Comparison of ENCODE assay signal across 9 cellular contexts in genomic region chr7:3380034-3380433, GRCh38.
"Had no signal": no experiment of that assay in that cellular context is flagged by ENCODE, and none has a peak within 500 bp of the region (broad histone marks: within the 10 kb centered on the region; RNA-seq: fewer than 3 reads in every experiment).

No MANE protein-coding gene starts in this region.

- ATAC-seq: HCT116 had no signal

- H3K4me1 ChIP-seq: HAP-1 had no signal

- H3K9ac ChIP-seq: KMS-11 had no signal

- H3K36me3 ChIP-seq: HAP-1 had no signal

- H3K27ac ChIP-seq: HL-60, KMS-11 had no signal

- DNase-seq: GOT3, H7, HFFc6, IMR-90, KBM-7 had no signal

- H3K4me2 ChIP-seq: KMS-11 had no signal

- H3K9me3 ChIP-seq: HAP-1 had no signal

- H3K4me3 ChIP-seq: HAP-1 had no signal
